In genomic region chr2:178871536-178871935, GRCh38 we compare ENCODE assay signal across 26 cellular contexts.
DNase-seq lines count a peak whose midpoint lies in the region; ATAC-seq, FAIRE-seq and TF ChIP-seq lines count a peak whose summit lies in the region.
"Had no signal": no experiment of that assay in that cellular context is flagged by ENCODE, and none has a peak within 500 bp of the region (broad histone marks: within the 10 kb centered on the region; RNA-seq: fewer than 3 reads in every experiment).

No MANE protein-coding gene starts in this region.

- no peak overlapping the region for H2BK12ac ChIP-seq in H1 (ENCODE audit: low read depth, low read length)

- H3K4me1 ChIP-seq in PC-9 (replicated peaks; ENCODE audit: insufficient read depth) (peaks cover 37% of the 10 kb centered on the region), H1 (replicated peaks in 1 of 4; ENCODE audit: control insufficient read depth in 3 of 4, insufficient read depth in 4 of 4, low read length in 3 of 4) (peaks cover 0 to 3% (median 0%) of the 10 kb centered on the region in 4 experiments; a peak in 1 of 7 replicates)

- no peak overlapping the region for H3K56ac ChIP-seq in H1 (replicated peaks; ENCODE audit: insufficient read length, low read depth, low read length)

- no peak overlapping the region for H4K5ac ChIP-seq in H1 (ENCODE audit: insufficient read length, low read depth, low read length)

- H3K14ac ChIP-seq in H1 (ENCODE audit: insufficient read length): no peak overlapping the region

- H3K79me2 ChIP-seq in PC-9 (ENCODE audit: low read depth) (no peaks in the 10 kb centered on the region), H1 (ENCODE audit: control insufficient read depth in 1 of 2, insufficient read depth in 2 of 2, low read length in 2 of 2) (no peaks in the 10 kb centered on the region)

- H3K27me3 Mint-ChIP-seq in activated CD4-positive, alpha-beta T cell treated with anti-CD3 and anti-CD28 coated beads, Interleukin-2, amount 10 ng/mL, durations not matched to agents 7 days and 5 days: no peaks in the 10 kb centered on the region
- H3K27me3 Mint-ChIP-seq in CD4-positive, alpha-beta T cell: no peaks in the 10 kb centered on the region
- H3K27me3 Mint-ChIP-seq: activated T-cell treated with anti-CD3 and anti-CD28 coated beads, Interleukin-2, amount 50 U/mL, for 24 hours had no signal

- no peak for TF ChIP-seq RAD21 in H1 (IDR thresholded peaks at IDR 0.05 in 1 of 2, conservative IDR thresholded peaks at IDR 0.05 in 1 of 2; ENCODE audit: low read depth in 2 of 2, low read length in 2 of 2)

- no peak overlapping the region for H3K4me3 Mint-ChIP-seq in activated CD4-positive, alpha-beta T cell treated with anti-CD3 and anti-CD28 coated beads, Interleukin-2, amount 10 ng/mL, durations not matched to agents 7 days and 5 days
- no peak overlapping the region for H3K4me3 Mint-ChIP-seq in CD4-positive, alpha-beta T cell
- H3K4me3 Mint-ChIP-seq: activated T-cell treated with anti-CD3 and anti-CD28 coated beads, Interleukin-2, amount 50 U/mL, for 24 hours; GM23338; mesothelial cell of epicardium; nephron had no signal

- H2BK120ac ChIP-seq in H1 (replicated peaks; ENCODE audit: low read depth, low read length): no peak overlapping the region

- H3K4ac ChIP-seq in H1 (replicated peaks; ENCODE audit: insufficient read length, low read depth, low read length): no peak overlapping the region

- no peaks in the 10 kb centered on the region for H3K9me3 Mint-ChIP-seq in activated CD4-positive, alpha-beta T cell treated with anti-CD3 and anti-CD28 coated beads, Interleukin-2, amount 10 ng/mL, durations not matched to agents 7 days and 5 days
- no peaks in the 10 kb centered on the region for H3K9me3 Mint-ChIP-seq in CD4-positive, alpha-beta T cell
- H3K9me3 Mint-ChIP-seq: activated T-cell treated with anti-CD3 and anti-CD28 coated beads, Interleukin-2, amount 50 U/mL, for 24 hours; GM23338; mesothelial cell of epicardium; nephron had no signal

- no peaks in the 10 kb centered on the region for H3K36me3 ChIP-seq in PC-9 (ENCODE audit: low read depth)
- H3K36me3 ChIP-seq in H1 (ENCODE audit: control insufficient read depth in 2 of 4, insufficient read depth in 4 of 4, low read length in 3 of 4): no peaks in the 10 kb centered on the region

- H4K8ac ChIP-seq in H1 (ENCODE audit: extremely low read depth, insufficient read depth, low read length): no peak overlapping the region

- 90% methylated on average over 1 of the region's 1 CpG; no CpG with 5 or more reads in 1 of the 2 experiments for WGBS in H1 (ENCODE audit: extremely low coverage in 1 of 2, insufficient coverage in 1 of 2, insufficient read length in 1 of 2, insufficient replicate concordance in 2 of 2, low coverage in 1 of 2, low lambda C conversion rate in 2 of 2, missing lambda C conversion rate in 1 of 2), 2 experiments

- H4K20me1 ChIP-seq in PC-9 (ENCODE audit: insufficient read depth): no peaks in the 10 kb centered on the region
- H4K20me1 ChIP-seq in H1 (replicated peaks in 1 of 2; ENCODE audit: control insufficient read depth in 1 of 2, insufficient read depth in 2 of 2, low read length in 2 of 2): no peaks in the 10 kb centered on the region

- H3K18ac ChIP-seq in H1 (ENCODE audit: extremely low read depth, low read length): no peak overlapping the region

- DNase-seq in activated CD4-positive, alpha-beta T cell treated with anti-CD3 and anti-CD28 coated beads, Interleukin-2, amount 10 ng/mL, durations not matched to agents 7 days and 5 days: peak; percentile 57
- no peak for DNase-seq in activated CD4-positive, alpha-beta T cell treated with anti-CD3 and anti-CD28 coated beads for 4 hours
- DNase-seq in CD4-positive, alpha-beta T cell: no peak
- DNase-seq in PC-9 (no peak), H1 (ENCODE audit: low read depth in 1 of 2, low spot score in 2 of 2) (no peak), NCI-H146 (lab: John Stamatoyannopoulos, UW) (no peak), NCI-H2171 treated with DMSO at 0.1 percent for 48 hours (lab: John Stamatoyannopoulos, UW) (no peak)
- DNase-seq in activated effector memory CD4-positive, alpha-beta T cell treated with Interleukin-2 at 50 U/mL for 16 hours: no peak
- DNase-seq: activated CD4-positive, alpha-beta T cell treated with anti-CD3 and anti-CD28 coated beads, Interleukin-2, amount 50 U/mL, for 48 hours; activated T-cell treated with anti-CD3 and anti-CD28 coated beads, Interleukin-2, amount 50 U/mL, for 24 hours; AML-193; DMS153; glutamatergic neuron; KG1; left colon; NCI-H1436 treated with DMSO at 0.1 percent for 48 hours; NCI-H2171; NCI-H524; retina; RPMI8226; stimulated activated CD4-positive, alpha-beta T cell treated with anti-CD3 and anti-CD28 coated beads, Interleukin-2, amount 100 ng/mL, for 24 hours had no signal

- H3K23ac ChIP-seq in H1 (ENCODE audit: insufficient read length): no peak overlapping the region

- H2AK5ac ChIP-seq in H1 (ENCODE audit: low read depth, low read length): no peak overlapping the region

- H4K91ac ChIP-seq in H1 (replicated peaks; ENCODE audit: insufficient read length, low read length): no peak overlapping the region

- no peaks in the 10 kb centered on the region for H3K9me3 ChIP-seq in CD4-positive, alpha-beta T cell (ENCODE audit: control insufficient read depth, low read length)
- H3K9me3 ChIP-seq in PC-9 (ENCODE audit: insufficient read depth, low read depth) (peaks cover 15% of the 10 kb centered on the region), H1 (ENCODE audit: insufficient read depth in 2 of 2, low read depth in 1 of 2, low read length in 1 of 2) (no peaks in the 10 kb centered on the region)

- H3K27me3 ChIP-seq in CD4-positive, alpha-beta T cell (ENCODE audit: control insufficient read depth, insufficient read depth, low read length): no peaks in the 10 kb centered on the region
- H3K27me3 ChIP-seq in PC-9 (ENCODE audit: insufficient read depth, low read depth): no peaks in the 10 kb centered on the region
- no peaks in the 10 kb centered on the region for H3K27me3 ChIP-seq in H1 (replicated peaks in 1 of 4; ENCODE audit: control insufficient read depth in 3 of 4, extremely low read depth in 1 of 4, insufficient read depth in 3 of 4, low read length in 3 of 4)

- peak; percentile 32 for ATAC-seq in CD4-positive, alpha-beta T cell (ENCODE audit: poor library complexity)
- ATAC-seq: GM23338, left colon had no signal

- H3K79me1 ChIP-seq in H1 (ENCODE audit: low read depth, low read length): no peaks in the 10 kb centered on the region

- TF ChIP-seq POLR2A in H1 (IDR thresholded peaks at IDR 0.05; ENCODE audit: control extremely low read depth in 1 of 2, low read depth in 2 of 2, low read length in 2 of 2): no peak

- TF ChIP-seq EP300 in H1 (IDR thresholded peaks at IDR 0.05; ENCODE audit: borderline replicate concordance in 1 of 2, low read depth in 2 of 2, low read length in 2 of 2): no peak

- no peak overlapping the region for H3K9ac ChIP-seq in H1 (replicated peaks in 1 of 4; ENCODE audit: extremely low read depth in 1 of 4, low read depth in 3 of 4, low read length in 3 of 4)

- H2BK5ac ChIP-seq in H1 (ENCODE audit: low read depth, low read length): no peak overlapping the region

- FAIRE-seq in H1 (lab: Jason Lieb, UNC): no peak
- FAIRE-seq: A204.1 had no signal

- peak overlapping the region; percentile 63 for H3K27ac Mint-ChIP-seq in activated CD4-positive, alpha-beta T cell treated with anti-CD3 and anti-CD28 coated beads, Interleukin-2, amount 10 ng/mL, durations not matched to agents 7 days and 5 days
- no peak overlapping the region for H3K27ac Mint-ChIP-seq in CD4-positive, alpha-beta T cell
- H3K27ac Mint-ChIP-seq: activated T-cell treated with anti-CD3 and anti-CD28 coated beads, Interleukin-2, amount 50 U/mL, for 24 hours; GM23338; mesothelial cell of epicardium; nephron had no signal

- H3K23me2 ChIP-seq in H1 (ENCODE audit: low read depth, low read length): no peaks in the 10 kb centered on the region

- peak overlapping the region; percentile 58; the same call in 1 of the 2 replicates for H3K4me2 ChIP-seq in PC-9
- no peak overlapping the region for H3K4me2 ChIP-seq in H1 (ENCODE audit: insufficient read depth in 1 of 2, low read depth in 2 of 2, low read length in 2 of 2)
- H3K4me2 ChIP-seq: GM23338, smooth muscle cell had no signal

- no peak overlapping the region for H3K27ac ChIP-seq in CD4-positive, alpha-beta T cell (ENCODE audit: low read depth, low read length)
- H3K27ac ChIP-seq in PC-9: peak overlapping the region; percentile 45
- no peak overlapping the region for H3K27ac ChIP-seq in H1 (ENCODE audit: low read depth, low read length)

- H2BK20ac ChIP-seq in H1 (ENCODE audit: low read length): no peak overlapping the region

- peaks cover 27% of the 10 kb centered on the region for H3K4me1 Mint-ChIP-seq in activated CD4-positive, alpha-beta T cell treated with anti-CD3 and anti-CD28 coated beads, Interleukin-2, amount 10 ng/mL, durations not matched to agents 7 days and 5 days
- H3K4me1 Mint-ChIP-seq in CD4-positive, alpha-beta T cell (ENCODE audit: low read depth): no peaks in the 10 kb centered on the region

- H3K36me3 Mint-ChIP-seq in activated CD4-positive, alpha-beta T cell treated with anti-CD3 and anti-CD28 coated beads, Interleukin-2, amount 10 ng/mL, durations not matched to agents 7 days and 5 days (ENCODE audit: low read depth): peaks cover 3% of the 10 kb centered on the region
- peaks cover 37% of the 10 kb centered on the region for H3K36me3 Mint-ChIP-seq in CD4-positive, alpha-beta T cell (ENCODE audit: low read depth)
- H3K36me3 Mint-ChIP-seq: mesothelial cell of epicardium had no signal

- no peak for TF ChIP-seq CTCF in CD4-positive, alpha-beta T cell (IDR thresholded peaks at IDR 0.05)
- no peak for TF ChIP-seq CTCF in PC-9 (conservative IDR thresholded peaks at IDR 0.05)
- no peak for TF ChIP-seq CTCF in H1 (IDR thresholded peaks at IDR 0.05; ENCODE audit: control extremely low read depth in 1 of 3, insufficient read depth in 1 of 3, low read depth in 1 of 3, low read length in 3 of 3)

- no peaks in the 10 kb centered on the region for H3K9me2 ChIP-seq in PC-9 (ENCODE audit: insufficient read depth)

- H2BK15ac ChIP-seq in H1 (ENCODE audit: low read length): no peak overlapping the region

- no TSS peak for BruUV-seq in PC-9 (replicated peaks; lab: Mats Ljungman, UMichigan)

- no peak overlapping the region; the same call in 1 of the 2 replicates for H2AFZ ChIP-seq in PC-9
- 0 out of 2 replicates have a peak overlapping the region, but pooled peaks have one; percentile 18 for H2AFZ ChIP-seq in H1 (ENCODE audit: low read length)
- H2AFZ ChIP-seq: GM23338 had no signal

- POLR2A ChIA-PET in activated CD4-positive, alpha-beta T cell treated with anti-CD3 and anti-CD28 coated beads, Interleukin-2, amount 10 ng/mL, durations not matched to agents 7 days and 5 days (lab: Charles Lee): no interaction called here
- POLR2A ChIA-PET in CD4-positive, alpha-beta T cell (lab: Charles Lee): no interaction called here
- POLR2A ChIA-PET in PC-9 (lab: Charles Lee; ENCODE audit: unreplicated experiment) (no interaction called here), H1 (lab: Charles Lee; ENCODE audit: partially characterized antibody) (no interaction called here)

- H3K4me3 ChIP-seq in PC-9 (no peak overlapping the region), H1 (ENCODE audit: extremely low read depth in 1 of 4, insufficient read depth in 2 of 4, low read depth in 3 of 4, low read length in 4 of 4) (no peak overlapping the region)
- H3K4me3 ChIP-seq: GM23338, smooth muscle cell had no signal

- H3F3A ChIP-seq in PC-9 (ENCODE audit: insufficient read depth, low read depth): peaks cover 19% of the 10 kb centered on the region

- intact Hi-C loops in CD4-positive, alpha-beta T cell (cut with DNase I, micrococcal nuclease): no loop called here
- intact Hi-C loops in PC-9 (cut with micrococcal nuclease; ENCODE audit: unreplicated experiment): loop anchor here (2.0 kb wide), 1 partner anchor 41 kb away; no protein-coding TSS in a partner anchor

- CTCF ChIA-PET in activated CD4-positive, alpha-beta T cell treated with anti-CD3 and anti-CD28 coated beads, Interleukin-2, amount 10 ng/mL, durations not matched to agents 7 days and 5 days (lab: Charles Lee): no interaction called here
- CTCF ChIA-PET in CD4-positive, alpha-beta T cell (lab: Charles Lee): no interaction called here
- CTCF ChIA-PET in PC-9 (lab: Charles Lee) (no interaction called here), H1 (lab: Charles Lee; ENCODE audit: partially characterized antibody) (interaction anchor here (0.6 to 0.7 kb wide), 2 partner anchors 16 to 127 kb away, joined by 3 read pairs; no protein-coding TSS in a partner anchor)
